ENCODE assay signal across 18 cellular contexts in genomic region chr19:16098821-16099220, GRCh38. TPM values are rescaled to one million over a fixed set of nuclear protein-coding genes. Genes with fewer than 3 reads are reported as not detected.
A peak's percentile ranks its signal among the peaks of the same experiment; 100 is the strongest.
DNase-seq lines count a peak whose midpoint lies in the region; ATAC-seq, FAIRE-seq and TF ChIP-seq lines count a peak whose summit lies in the region.
"Had no signal": no experiment of that assay in that cellular context is flagged by ENCODE, and none has a peak within 500 bp of the region (broad histone marks: within the 10 kb centered on the region; RNA-seq: fewer than 3 reads in every experiment).

No MANE protein-coding gene starts in this region.

- peak; percentile 60 for TF ChIP-seq POLR2A in GM12892 (IDR thresholded peaks at IDR 0.05; ENCODE audit: low read depth, low read length)
- TF ChIP-seq POLR2A in adrenal gland (IDR thresholded peaks at IDR 0.05), result no peak

- 94 to 99% (median 94%) methylated on average over 2 to 6 of the region's 6 CpGs for WGBS in adrenal gland, 4 donors
- 83% methylated on average over 6 of the region's 6 CpGs for WGBS in urinary bladder

- peak overlapping the region; percentile 78 for H3K27ac Mint-ChIP-seq in memory B cell
- H3K27ac Mint-ChIP-seq in CD8-positive, alpha-beta T cell, result no peak overlapping the region

- no peak overlapping the region for H3K4me3 Mint-ChIP-seq in memory B cell
- no peak overlapping the region for H3K4me3 Mint-ChIP-seq in CD8-positive, alpha-beta T cell
- H3K4me3 Mint-ChIP-seq: CD4-positive, CD25-positive, alpha-beta regulatory T cell; IgD-negative memory B cell had no signal

- FAIRE-seq in GM12892 (lab: Jason Lieb, UNC), result no peak
- FAIRE-seq in GM19239 (lab: Jason Lieb, UNC), result no peak
- FAIRE-seq: RCC 7860 had no signal

- ATAC-seq in memory B cell (ENCODE audit: low read depth), result no peak
- no peak for ATAC-seq in CD8-positive, alpha-beta T cell

- DNase-seq in GM12892 (ENCODE audit: insufficient read length) (no peak), adrenal gland (no peak), memory B cell (ENCODE audit: low spot score in 2 of 2) (no peak), MG63 (no peak), GM19239 (ENCODE audit: insufficient read length, low spot score) (no peak)
- no peak for DNase-seq in CD8-positive, alpha-beta T cell
- DNase-seq: Calu3; CD4-positive, CD25-positive, alpha-beta regulatory T cell; Kasumi-1; NCI-H187 treated with DMSO at 0.1 percent for 48 hours; NCI-H446; NCI-H69; SHP77; SK-N-SH had no signal

- no peaks in the 10 kb centered on the region for H3K27me3 Mint-ChIP-seq in memory B cell
- no peaks in the 10 kb centered on the region for H3K27me3 Mint-ChIP-seq in CD8-positive, alpha-beta T cell (ENCODE audit: low read depth)
- H3K27me3 Mint-ChIP-seq: CD4-positive, CD25-positive, alpha-beta regulatory T cell; IgD-negative memory B cell had no signal

- intact Hi-C loops in adrenal gland (cut with DNase I), result no loop called here
- intact Hi-C loops in CD8-positive, alpha-beta T cell (cut with DNase I, micrococcal nuclease), result no loop called here

- POLR2A ChIA-PET in CD8-positive, alpha-beta T cell (lab: Charles Lee), result no interaction called here

- H3K4me1 Mint-ChIP-seq in memory B cell, result peaks cover 6% of the 10 kb centered on the region
- H3K4me1 Mint-ChIP-seq in CD8-positive, alpha-beta T cell (ENCODE audit: low read depth), result peaks cover 21% of the 10 kb centered on the region

- CTCF ChIA-PET in CD8-positive, alpha-beta T cell (lab: Charles Lee), result interaction anchor here (0.6 to 3.0 kb wide), 3 partner anchors 8 to 36 kb away, joined by 4 to 15 read pairs (median 6); no protein-coding TSS in a partner anchor

- H3K36me3 ChIP-seq in adrenal gland (replicated peaks in 1 of 2) (peaks cover 0 to 99% of the 10 kb centered on the region in 2 donors), urinary bladder (ENCODE audit: insufficient read depth) (peaks cover 9% of the 10 kb centered on the region), MG63 (peaks cover 99% of the 10 kb centered on the region)
- H3K36me3 ChIP-seq in CD8-positive, alpha-beta T cell (ENCODE audit: insufficient read depth, low read length), result peaks cover 56% of the 10 kb centered on the region

- peaks cover 32% of the 10 kb centered on the region for H3K36me3 Mint-ChIP-seq in memory B cell
- H3K36me3 Mint-ChIP-seq in CD8-positive, alpha-beta T cell, result peaks cover 90% of the 10 kb centered on the region

- H3K9me3 ChIP-seq in adrenal gland (replicated peaks in 1 of 3) (no peaks in the 10 kb centered on the region), MG63 (no peaks in the 10 kb centered on the region)
- H3K9me3 ChIP-seq in CD8-positive, alpha-beta T cell (ENCODE audit: low read length), result no peaks in the 10 kb centered on the region
- H3K9me3 ChIP-seq: SK-N-SH had no signal

- peak overlapping the region; percentile 20 to 79 (median 60) for H3K27ac ChIP-seq in adrenal gland
- H3K27ac ChIP-seq in urinary bladder (ENCODE audit: low read depth), result peak overlapping the region; percentile 3
- no peak overlapping the region for H3K27ac ChIP-seq in CD8-positive, alpha-beta T cell (ENCODE audit: low read depth, low read length)

- H3K4me3 ChIP-seq in adrenal gland, result no peak overlapping the region
- H3K4me3 ChIP-seq in urinary bladder (ENCODE audit: low read depth, low read length), result no peak overlapping the region
- H3K4me3 ChIP-seq in CD8-positive, alpha-beta T cell (ENCODE audit: low read depth, low read length), result no peak overlapping the region
- no peak overlapping the region for H3K4me3 ChIP-seq in MG63

- no peak for TF ChIP-seq CTCF in adrenal gland (IDR thresholded peaks at IDR 0.05)
- no peak for TF ChIP-seq CTCF in CD8-positive, alpha-beta T cell (IDR thresholded peaks at IDR 0.05)

- H3K4me1 ChIP-seq in adrenal gland (replicated peaks in 1 of 2) (peaks cover 8 to 11% of the 10 kb centered on the region in 2 donors), urinary bladder (ENCODE audit: insufficient read depth) (no peaks in the 10 kb centered on the region)
- H3K4me1 ChIP-seq in CD8-positive, alpha-beta T cell (ENCODE audit: insufficient read depth, low read length), result peaks cover 23% of the 10 kb centered on the region

- no peaks in the 10 kb centered on the region for H3K27me3 ChIP-seq in adrenal gland
- no peaks in the 10 kb centered on the region for H3K27me3 ChIP-seq in CD8-positive, alpha-beta T cell (ENCODE audit: insufficient read depth, low read length)
- H3K27me3 ChIP-seq in MG63, result no peaks in the 10 kb centered on the region

- no peaks in the 10 kb centered on the region for H3K9me3 Mint-ChIP-seq in memory B cell
- no peaks in the 10 kb centered on the region for H3K9me3 Mint-ChIP-seq in CD8-positive, alpha-beta T cell
- H3K9me3 Mint-ChIP-seq: IgD-negative memory B cell had no signal

RNA-seq across cellular contexts. Expression of gene RAB8A, which starts 12.9 kb away (rescaled TPM):
- 158 TPM for polyA plus RNA-seq in GM12892 (2012; ENCODE audit: missing spikeins)
- total RNA-seq in adrenal gland, result 100 to 1,000 TPM in 1 of 8 donors, 10 to 100 TPM in 7; 52.8 to 118 (median 72.2) TPM
- polyA plus RNA-seq in adrenal gland, result 100 to 1,000 TPM in 1 of 3 donors, 10 to 100 TPM in 2; 32.0 to 143 (median 34.8) TPM
- total RNA-seq in urinary bladder, result 69.5 TPM
- polyA plus RNA-seq in urinary bladder, result 43.6 TPM
- 10 to 100 TPM; 79.1 to 88.4 TPM for total RNA-seq in CD8-positive, alpha-beta T cell
- 134 and 149 TPM in 2 replicates for total RNA-seq in MG63 (2014; rRNA removed; shearing (Covaris generic); ENCODE audit: low replicate concordance)

RNA-seq across cellular contexts. Expression of gene TPM4, which starts 22.5 kb away (rescaled TPM):
- 494 TPM for polyA plus RNA-seq in GM12892 (2012; ENCODE audit: missing spikeins)
- total RNA-seq in adrenal gland (100 to 1,000 TPM; 145 to 294 (median 193) TPM), urinary bladder (438 TPM)
- polyA plus RNA-seq in adrenal gland (100 to 1,000 TPM; 195 to 290 (median 290) TPM), urinary bladder (424 TPM)
- total RNA-seq in CD8-positive, alpha-beta T cell, result 100 to 1,000 TPM; 187 to 199 TPM
- total RNA-seq in MG63 (2014; rRNA removed; shearing (Covaris generic); ENCODE audit: low replicate concordance), result 1,104 and 1,574 TPM in 2 replicates

RNA-seq across cellular contexts. Expression of gene HSH2D, which starts 44.7 kb away (rescaled TPM):
- 89.1 TPM for polyA plus RNA-seq in GM12892 (2012; ENCODE audit: missing spikeins)
- total RNA-seq in adrenal gland (1 to 10 TPM in 1 of 8 donors, under 1 TPM in 6, not detected in 1; 0.21 to 1.4 (median 0.84) TPM), urinary bladder (2.4 TPM)
- polyA plus RNA-seq in adrenal gland (1 to 10 TPM; 1.4 to 4.7 (median 1.5) TPM), urinary bladder (1.9 TPM)
- total RNA-seq in CD8-positive, alpha-beta T cell, result 10 to 100 TPM; 35.9 to 37.5 TPM
- not detected in 2 replicates for total RNA-seq in MG63 (2014; rRNA removed; shearing (Covaris generic); ENCODE audit: low replicate concordance)
- total RNA-seq: H4 had no signal
- polyA plus RNA-seq: SK-N-SH had no signal

Comparison
In these comparisons a context has a peak if more than half of its experiments do, and no peak if none do; other contexts are left out.
1. RNA of gene HSH2D, which starts 44.7 kb away (total RNA-seq): 35.9 to 37.5 TPM in CD8-positive, alpha-beta T cell; 2.4 TPM in urinary bladder (single experiment), 0.21 to 1.4 TPM in adrenal gland and not detected in MG63; every median in the first group is over 10 times any median in the second.